22 cellular contexts compared by ENCODE assay signal in genomic region chr18:22680968-22681367, GRCh38.
DNase-seq lines count a peak whose midpoint lies in the region; ATAC-seq, FAIRE-seq and TF ChIP-seq lines count a peak whose summit lies in the region.
"Had no signal": no experiment of that assay in that cellular context is flagged by ENCODE, and none has a peak within 500 bp of the region (broad histone marks: within the 10 kb centered on the region; RNA-seq: fewer than 3 reads in every experiment).

No MANE protein-coding gene starts in this region.

- H3K9me3 Mint-ChIP-seq in Calu3 (ENCODE audit: low read depth, unreplicated experiment) = peaks cover 3% of the 10 kb centered on the region
- H3K9me3 Mint-ChIP-seq in nephron = no peaks in the 10 kb centered on the region
- H3K9me3 Mint-ChIP-seq: CD8-positive, alpha-beta T cell; H9 had no signal

- H3K9ac ChIP-seq in K562 (ENCODE audit: insufficient read depth in 1 of 2, low read depth in 2 of 2, low read length in 2 of 2) = no peak overlapping the region
- H3K9ac ChIP-seq: BLaER1 had no signal

- FAIRE-seq in K562 (lab: Jason Lieb, UNC) = no peak
- FAIRE-seq: D721Med, GM12878, GM18507 had no signal

- POLR2A ChIA-PET in K562 (lab: Yijun Ruan, JAX) = no interaction called here

- no peak for TF ChIP-seq RAD21 in K562 (CRISPR knock-in tag; conservative IDR thresholded peaks at IDR 0.05 in 1 of 2, IDR thresholded peaks at IDR 0.05 in 1 of 2)

- H3K27ac Mint-ChIP-seq in Calu3 (ENCODE audit: unreplicated experiment) (peak overlapping the region; percentile 96), nephron (peak overlapping the region; percentile 91 to 99 (median 99))
- H3K27ac Mint-ChIP-seq: B cell; CD4-positive, CD25-positive, alpha-beta regulatory T cell; CD8-positive, alpha-beta T cell; GM23338; H9 had no signal

- ATAC-seq in K562 (no peak), HG02870 (IDR thresholded peaks at IDR 0.05; ENCODE audit: unreplicated experiment) (no peak), GM18498 (IDR thresholded peaks at IDR 0.05; ENCODE audit: unreplicated experiment) (no peak)
- ATAC-seq: CD8-positive, alpha-beta T cell; GM12878; GM23338; HCT116 had no signal

- intact Hi-C loops in Calu3 (cut with micrococcal nuclease; ENCODE audit: unreplicated experiment) = no loop called here
- intact Hi-C loops in K562 (cut with micrococcal nuclease) = no loop called here

- no peak overlapping the region for H3K4me3 Mint-ChIP-seq in Calu3 (ENCODE audit: low read depth, unreplicated experiment)
- no peak overlapping the region for H3K4me3 Mint-ChIP-seq in nephron
- H3K4me3 Mint-ChIP-seq: B cell; CD4-positive, CD25-positive, alpha-beta regulatory T cell; CD8-positive, alpha-beta T cell; GM23338; H9 had no signal

- H3K36me3 Mint-ChIP-seq in Calu3 (ENCODE audit: insufficient read depth, unreplicated experiment) = peaks cover 10% of the 10 kb centered on the region
- no peaks in the 10 kb centered on the region for H3K36me3 Mint-ChIP-seq in nephron (ENCODE audit: low read depth)
- H3K36me3 Mint-ChIP-seq: CD4-positive, CD25-positive, alpha-beta regulatory T cell; CD8-positive, alpha-beta T cell had no signal

- CTCF ChIA-PET in Calu3 (lab: Charles Lee) (no interaction called here), K562 (lab: Yijun Ruan, JAX; ENCODE audit: low intra/inter-chr PET ratio) (no interaction called here)

- H3K4me1 Mint-ChIP-seq in Calu3 (ENCODE audit: low read depth, unreplicated experiment) = peaks cover 62% of the 10 kb centered on the region
- H3K4me1 Mint-ChIP-seq in nephron = peaks cover 51% of the 10 kb centered on the region
- H3K4me1 Mint-ChIP-seq: B cell; CD4-positive, CD25-positive, alpha-beta regulatory T cell; GM23338 had no signal

- no peaks in the 10 kb centered on the region for H3K27me3 Mint-ChIP-seq in Calu3 (ENCODE audit: unreplicated experiment)
- H3K27me3 Mint-ChIP-seq in nephron (ENCODE audit: low read depth) = no peaks in the 10 kb centered on the region

- no peak for TF ChIP-seq EP300 in K562 (IDR thresholded peaks at IDR 0.05; ENCODE audit: low read length)

- H3K4me1 ChIP-seq in K562 (replicated peaks in 1 of 2; ENCODE audit: control insufficient read depth in 2 of 2, insufficient read depth in 2 of 2, low read length in 2 of 2) = no peaks in the 10 kb centered on the region; a peak in 1 of 5 replicates
- H3K4me1 ChIP-seq: BLaER1 had no signal

- no peaks in the 10 kb centered on the region for H3K9me3 ChIP-seq in K562 (replicated peaks; ENCODE audit: control insufficient read depth, insufficient read depth, low read depth, low read length)
- H3K9me3 ChIP-seq: BLaER1, Caco-2 had no signal

- H3K36me3 ChIP-seq in K562 (ENCODE audit: control insufficient read depth, insufficient read depth, low read length) = no peaks in the 10 kb centered on the region
- H3K36me3 ChIP-seq: BLaER1 had no signal

- no peak overlapping the region for H3K4me3 ChIP-seq in K562
- H3K4me3 ChIP-seq: BLaER1, GM12878, GM23338 had no signal

- no TSS peak for BruUV-seq in Calu3 (replicated peaks; lab: Mats Ljungman, UMichigan)
- no TSS peak for BruUV-seq in K562 (replicated peaks; lab: Mats Ljungman, UMichigan)

- H3K9me1 ChIP-seq in K562 (ENCODE audit: control insufficient read depth, insufficient read depth, low read length) = no peaks in the 10 kb centered on the region

- H3K27ac ChIP-seq in K562 (ENCODE audit: extremely low read depth, low read depth, low read length) = no peak overlapping the region
- H3K27ac ChIP-seq: BLaER1, C4-2B had no signal

- in situ Hi-C loops in K562 (cut with MboI) = no loop called here

- peaks cover 0 to 9% of the 10 kb centered on the region in 2 experiments; a peak in 3 of 5 replicates for H3K27me3 ChIP-seq in K562 (ENCODE audit: control insufficient read depth in 2 of 2, insufficient read depth in 2 of 2, low read length in 2 of 2)
- H3K27me3 ChIP-seq: BLaER1 had no signal

- H2AFZ ChIP-seq in K562 (ENCODE audit: low read depth, low read length) = no peak overlapping the region
- H2AFZ ChIP-seq: GM23338 had no signal

- H3K4me2 ChIP-seq in K562 (ENCODE audit: insufficient read depth, low read length) = no peak overlapping the region
- H3K4me2 ChIP-seq: BLaER1, GM23338 had no signal

- no peaks in the 10 kb centered on the region for H4K20me1 ChIP-seq in K562 (replicated peaks; ENCODE audit: control insufficient read depth, insufficient read depth, low read length)
- H4K20me1 ChIP-seq: BLaER1 had no signal

- DNase-seq in Calu3 (no peak), K562 (ENCODE audit: extremely low read depth in 1 of 4, low spot score in 3 of 4) (no peak), amniotic stem cell (lab: John Stamatoyannopoulos, UW) (no peak)
- DNase-seq: Caco-2; CD4-positive, CD25-positive, alpha-beta regulatory T cell; CD8-positive, alpha-beta T cell; DMS 273 treated with DMSO at 0.1 percent for 48 hours; DMS79; EL; GDM1; H9 had no signal

- TF ChIP-seq CTCF in Calu3 (IDR thresholded peaks at IDR 0.05; ENCODE audit: unreplicated experiment) (no peak), K562 (IDR thresholded peaks at IDR 0.05 in 2 of 3, conservative IDR thresholded peaks at IDR 0.05 in 1 of 3; ENCODE audit: insufficient read depth in 2 of 3, low read depth in 1 of 3, low read length in 3 of 3) (no peak), nephron (IDR thresholded peaks at IDR 0.05; ENCODE audit: unreplicated experiment in 3 of 3) (no peak)

- H3K79me2 ChIP-seq in K562 (ENCODE audit: control insufficient read depth, insufficient read depth, low read length) = no peaks in the 10 kb centered on the region

- TF ChIP-seq POLR2A in K562 (conservative IDR thresholded peaks at IDR 0.05) = no peak

TF ChIP-seq in K562, 482 proteins besides CTCF, POLR2A, EP300 and RAD21:
- TF ChIP-seq ZNF316 (IDR thresholded peaks at IDR 0.05) (peak; percentile 72), MAFG (tag; conservative IDR thresholded peaks at IDR 0.05) (peak; percentile 21; the same call in 1 of the 2 replicates), MAFF (IDR thresholded peaks at IDR 0.05; ENCODE audit: low read length) (peak; percentile 18; the same call in 1 of the 2 replicates), CREBBP (IDR thresholded peaks at IDR 0.05; ENCODE audit: low read depth, low read length) (no peak), C11orf30 (IDR thresholded peaks at IDR 0.05; ENCODE audit: low read depth) (peak; percentile 64)
